ENCODE assay signal across 1 cellular context in genomic region chr10:92691042-92691590, GRCh38.
TF ChIP-seq lines count a peak whose summit lies in the region.

No MANE protein-coding gene starts in this region.

TF ChIP-seq in IMR-90, 13 proteins besides CTCF, POLR2A, EP300 and RAD21 (continued from another document):
- TF ChIP-seq USF2 (IDR thresholded peaks at IDR 0.05; ENCODE audit: low read depth, low read length) = no peak
